12 cellular contexts compared by ENCODE assay signal in the genomic region with DNA sequence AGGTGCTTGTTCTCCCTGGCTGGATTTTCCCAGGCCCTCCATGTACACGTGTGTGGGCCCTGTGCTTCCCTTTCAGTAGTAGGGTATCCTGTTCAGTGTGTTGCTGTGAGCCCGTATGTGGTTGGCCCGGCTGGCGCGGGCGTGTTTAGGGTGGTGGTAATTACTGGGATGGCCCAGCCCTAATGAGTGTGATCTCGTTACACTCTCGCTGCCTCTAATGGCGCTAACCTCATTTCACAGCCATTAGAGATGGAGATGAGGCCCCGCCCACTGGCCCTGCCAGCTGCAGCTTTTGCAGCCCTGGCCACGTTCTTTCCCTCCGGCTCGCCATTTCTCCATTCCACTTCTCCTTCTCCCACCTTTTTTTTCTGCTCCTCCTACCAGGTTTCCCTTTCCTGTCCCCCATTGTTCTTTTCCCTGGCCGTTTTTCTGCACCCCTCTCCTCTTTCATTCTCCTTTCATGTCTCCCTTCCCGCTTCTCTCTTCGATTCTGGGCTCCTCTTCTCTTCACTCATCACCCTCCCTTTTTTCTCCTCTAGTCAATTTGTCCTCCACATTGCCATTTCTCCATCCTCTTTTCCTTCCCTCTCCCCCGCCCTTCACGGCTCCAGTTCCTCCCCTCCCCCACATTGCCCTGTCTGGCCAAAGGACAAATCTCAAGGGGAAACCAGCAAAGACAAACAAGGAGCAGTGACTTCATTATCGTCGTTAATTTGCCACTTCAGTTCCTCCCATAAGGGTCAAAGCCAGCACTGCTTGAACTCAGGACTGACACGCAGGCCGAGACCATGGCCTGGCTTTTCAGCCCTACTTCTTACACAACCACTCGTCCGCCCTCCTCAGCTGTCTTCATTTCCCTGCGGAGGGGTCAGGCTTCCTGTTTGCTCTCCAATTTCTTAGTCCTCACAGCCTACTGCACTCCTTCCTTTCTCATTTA. TPM values are rescaled to one million over a fixed set of nuclear protein-coding genes. Genes with fewer than 3 reads are reported as not detected.
DNase-seq lines count a peak whose midpoint lies in the region; ATAC-seq and TF ChIP-seq lines count a peak whose summit lies in the region.
"Had no signal": no experiment of that assay in that cellular context is flagged by ENCODE, and none has a peak within 500 bp of the region (broad histone marks: within the 10 kb centered on the region; RNA-seq: fewer than 3 reads in every experiment).

No MANE protein-coding gene starts in this region.

- no peaks in the 10 kb centered on the region for H3K4me1 Mint-ChIP-seq in activated naive CD4-positive, alpha-beta T cell treated with anti-CD3 and anti-CD28 coated beads, Interleukin-2, amount 50 U/mL, for 24 hours
- H3K4me1 Mint-ChIP-seq: activated T-helper 17 cell treated with anti-CD3 and anti-CD28 coated beads, Interleukin-2, amount 50 U/mL, for 72 hours had no signal

- H3K4me1 ChIP-seq in adrenal gland (replicated peaks in 1 of 2) (peaks cover 0 to 12% of the 10 kb centered on the region in 2 donors), iPS-20b (ENCODE audit: insufficient read depth, low read length) (peaks cover 61% of the 10 kb centered on the region), upper lobe of right lung (no peaks in the 10 kb centered on the region), breast epithelium (no peaks in the 10 kb centered on the region)
- H3K4me1 ChIP-seq: A549 had no signal

- no peak for TF ChIP-seq CTCF in adrenal gland (IDR thresholded peaks at IDR 0.05)
- TF ChIP-seq CTCF in upper lobe of right lung (IDR thresholded peaks at IDR 0.05) = no peak
- TF ChIP-seq CTCF in breast epithelium (IDR thresholded peaks at IDR 0.05) = no peak

- intact Hi-C loops in adrenal gland (cut with DNase I) = loop anchor here in 1 of 2 donors (5.0 kb wide), 1 partner anchor 72 kb away; no protein-coding TSS in a partner anchor
- intact Hi-C loops in upper lobe of right lung (cut with DNase I) = no loop called here
- intact Hi-C loops in breast epithelium (cut with DNase I; ENCODE audit: low total_unique reads) = no loop called here

- H3K9me3 ChIP-seq in adrenal gland (replicated peaks in 1 of 3) (no peaks in the 10 kb centered on the region), iPS-20b (ENCODE audit: insufficient read depth, low read depth, low read length) (no peaks in the 10 kb centered on the region), upper lobe of right lung (no peaks in the 10 kb centered on the region), breast epithelium (no peaks in the 10 kb centered on the region)
- H3K9me3 ChIP-seq: A549 had no signal

- no peak for ATAC-seq in activated naive CD4-positive, alpha-beta T cell treated with anti-CD3 and anti-CD28 coated beads, Interleukin-2, amount 50 U/mL, for 72 hours
- ATAC-seq in upper lobe of right lung (peak; percentile 52), GM19324 (IDR thresholded peaks at IDR 0.05; ENCODE audit: low FRiP score, unreplicated experiment) (no peak), HG03469 (IDR thresholded peaks at IDR 0.05; ENCODE audit: unreplicated experiment) (no peak)
- ATAC-seq: A549; activated T-helper 17 cell treated with anti-CD3 and anti-CD28 coated beads, Interleukin-2, amount 50 U/mL, for 72 hours had no signal

- H3K27me3 ChIP-seq in adrenal gland (no peaks in the 10 kb centered on the region), iPS-20b (ENCODE audit: insufficient read depth, low read length) (no peaks in the 10 kb centered on the region), upper lobe of right lung (no peaks in the 10 kb centered on the region), breast epithelium (no peaks in the 10 kb centered on the region)

- WGBS in adrenal gland, 4 donors = 56 to 63% (median 59%) methylated on average over 24 to 25 of the region's 25 CpGs

- DNase-seq in activated naive CD4-positive, alpha-beta T cell treated with anti-CD3 and anti-CD28 coated beads, Interleukin-2, amount 50 U/mL, for 72 hours (ENCODE audit: low spot score in 2 of 2) = no peak
- peak in 4 of 7 donors; percentile 21 to 80 (median 46) for DNase-seq in adrenal gland
- DNase-seq in upper lobe of right lung = no peak
- no peak for DNase-seq in breast epithelium (ENCODE audit: low spot score in 2 of 2)
- DNase-seq: SIG-M5 had no signal

- H3K36me3 ChIP-seq in adrenal gland (replicated peaks in 1 of 2) (no peaks in the 10 kb centered on the region), iPS-20b (ENCODE audit: insufficient read depth, low read depth, low read length) (peaks cover 19% of the 10 kb centered on the region), upper lobe of right lung (no peaks in the 10 kb centered on the region), breast epithelium (no peaks in the 10 kb centered on the region)

- TF ChIP-seq POLR2A in adrenal gland (IDR thresholded peaks at IDR 0.05) = no peak
- no peak for TF ChIP-seq POLR2A in breast epithelium (IDR thresholded peaks at IDR 0.05)

- H3K27me3 Mint-ChIP-seq in activated naive CD4-positive, alpha-beta T cell treated with anti-CD3 and anti-CD28 coated beads, Interleukin-2, amount 50 U/mL, for 24 hours = peaks cover 2% of the 10 kb centered on the region
- H3K27me3 Mint-ChIP-seq: activated T-helper 17 cell treated with anti-CD3 and anti-CD28 coated beads, Interleukin-2, amount 50 U/mL, for 72 hours had no signal

- peak overlapping the region in 2 of 5 donors; percentile 49 to 52 for H3K27ac ChIP-seq in adrenal gland
- peak overlapping the region; percentile 93 for H3K27ac ChIP-seq in iPS-20b (ENCODE audit: low read length)
- H3K27ac ChIP-seq in upper lobe of right lung = no peak overlapping the region
- H3K27ac ChIP-seq in breast epithelium = no peak overlapping the region
- H3K27ac ChIP-seq: A549, skin epidermis had no signal

- no peaks in the 10 kb centered on the region for H3K9me3 Mint-ChIP-seq in activated naive CD4-positive, alpha-beta T cell treated with anti-CD3 and anti-CD28 coated beads, Interleukin-2, amount 50 U/mL, for 24 hours
- no peaks in the 10 kb centered on the region for H3K9me3 Mint-ChIP-seq in activated naive CD4-positive, alpha-beta T cell treated with anti-CD3 and anti-CD28 coated beads, Interleukin-2, amount 50 U/mL, for 72 hours
- H3K9me3 Mint-ChIP-seq: activated T-helper 17 cell treated with anti-CD3 and anti-CD28 coated beads, Interleukin-2, amount 50 U/mL, for 72 hours had no signal

- peak overlapping the region; percentile 78 for H3K27ac Mint-ChIP-seq in activated naive CD4-positive, alpha-beta T cell treated with anti-CD3 and anti-CD28 coated beads, Interleukin-2, amount 50 U/mL, for 24 hours
- H3K27ac Mint-ChIP-seq in activated naive CD4-positive, alpha-beta T cell treated with anti-CD3 and anti-CD28 coated beads, Interleukin-2, amount 50 U/mL, for 72 hours = no peak overlapping the region
- H3K27ac Mint-ChIP-seq: activated T-helper 17 cell treated with anti-CD3 and anti-CD28 coated beads, Interleukin-2, amount 50 U/mL, for 72 hours had no signal

- no peaks in the 10 kb centered on the region for H3K36me3 Mint-ChIP-seq in activated naive CD4-positive, alpha-beta T cell treated with anti-CD3 and anti-CD28 coated beads, Interleukin-2, amount 50 U/mL, for 24 hours
- H3K36me3 Mint-ChIP-seq in activated naive CD4-positive, alpha-beta T cell treated with anti-CD3 and anti-CD28 coated beads, Interleukin-2, amount 50 U/mL, for 72 hours = no peaks in the 10 kb centered on the region

- no peak overlapping the region for H3K4me3 Mint-ChIP-seq in activated naive CD4-positive, alpha-beta T cell treated with anti-CD3 and anti-CD28 coated beads, Interleukin-2, amount 50 U/mL, for 24 hours
- H3K4me3 Mint-ChIP-seq: activated T-helper 17 cell treated with anti-CD3 and anti-CD28 coated beads, Interleukin-2, amount 50 U/mL, for 72 hours had no signal

- no peak overlapping the region for H3K4me3 ChIP-seq in adrenal gland
- peak overlapping the region; percentile 44 for H3K4me3 ChIP-seq in iPS-20b (ENCODE audit: low read length)
- no peak overlapping the region for H3K4me3 ChIP-seq in upper lobe of right lung
- no peak overlapping the region for H3K4me3 ChIP-seq in breast epithelium
- H3K4me3 ChIP-seq: A549, skin epidermis had no signal

- peak overlapping the region; percentile 77; the same call in 1 of the 2 replicates for H3K9ac ChIP-seq in iPS-20b (ENCODE audit: low read depth, low read length)

RNA-seq across cellular contexts. Expression of a gene that starts 6.8 kb away (rescaled TPM):
- total RNA-seq in activated naive CD4-positive, alpha-beta T cell treated with anti-CD3 and anti-CD28 coated beads, Interleukin-2, amount 50 U/mL, for 72 hours = 1 to 10 TPM; 1.1 to 2.5 TPM
- total RNA-seq in adrenal gland = 1 to 10 TPM in 6 of 8 donors, under 1 TPM in 2; 0.54 to 4.2 (median 2.4) TPM
- polyA plus RNA-seq in adrenal gland = 1 to 10 TPM; 2.1 to 9.7 (median 2.5) TPM
- total RNA-seq in upper lobe of right lung = 2.3 TPM
- 1 to 10 TPM in 1 of 3 donors, under 1 TPM in 2; 0.48 to 1.2 (median 0.66) TPM for total RNA-seq in breast epithelium

RNA-seq across cellular contexts. Expression of a gene that starts 11.3 kb away (rescaled TPM):
- total RNA-seq in activated naive CD4-positive, alpha-beta T cell treated with anti-CD3 and anti-CD28 coated beads, Interleukin-2, amount 50 U/mL, for 72 hours = 1 to 10 TPM; 5.9 to 6.5 TPM
- 10 to 100 TPM; 21.2 to 41.7 (median 32.6) TPM for total RNA-seq in adrenal gland
- 10 to 100 TPM; 11.5 to 26.5 (median 21.4) TPM for polyA plus RNA-seq in adrenal gland
- 15.5 TPM for total RNA-seq in upper lobe of right lung
- 10 to 100 TPM; 13.6 to 22.1 (median 21.0) TPM for total RNA-seq in breast epithelium

RNA-seq across cellular contexts. Expression of a gene that starts 22.8 kb away (rescaled TPM):
- 100 to 1,000 TPM; 193 to 370 TPM for total RNA-seq in activated naive CD4-positive, alpha-beta T cell treated with anti-CD3 and anti-CD28 coated beads, Interleukin-2, amount 50 U/mL, for 72 hours
- 100 to 1,000 TPM in 2 of 8 donors, 10 to 100 TPM in 6; 35.2 to 142 (median 79.5) TPM for total RNA-seq in adrenal gland
- 100 to 1,000 TPM in 2 of 3 donors, 10 to 100 TPM in 1; 27.9 to 587 (median 285) TPM for polyA plus RNA-seq in adrenal gland
- total RNA-seq in upper lobe of right lung = 128 TPM
- total RNA-seq in breast epithelium = 100 to 1,000 TPM in 2 of 3 donors, 10 to 100 TPM in 1; 30.9 to 172 (median 149) TPM

RNA-seq across cellular contexts. Expression of a gene that starts 33.8 kb away (rescaled TPM):
- not detected for total RNA-seq in activated naive CD4-positive, alpha-beta T cell treated with anti-CD3 and anti-CD28 coated beads, Interleukin-2, amount 50 U/mL, for 72 hours
- total RNA-seq in adrenal gland = 10 to 100 TPM in 1 of 8 donors, 1 to 10 TPM in 6, under 1 TPM in 1; 0.42 to 11.1 (median 3.0) TPM
- polyA plus RNA-seq in adrenal gland = 10 to 100 TPM in 1 of 3 donors, 1 to 10 TPM in 2; 5.9 to 35.8 (median 9.4) TPM
- total RNA-seq in upper lobe of right lung = 6.2 TPM
- under 1 TPM; 0.66 to 0.96 (median 0.73) TPM for total RNA-seq in breast epithelium
- total RNA-seq: activated T-helper 17 cell treated with anti-CD3 and anti-CD28 coated beads, Interleukin-2, amount 50 U/mL, for 72 hours had no signal

Comparison
In these comparisons a context has a peak if more than half of its experiments do, and no peak if none do; other contexts are left out.
1. DNase-seq: peak in adrenal gland (4 of 7); none in activated naive CD4-positive, alpha-beta T cell treated with anti-CD3 and anti-CD28 coated beads, Interleukin-2, amount 50 U/mL, for 72 hours (0 of 2), upper lobe of right lung (single experiment) and breast epithelium (0 of 2).